13 cellular contexts compared by ENCODE assay signal in genomic region chr1:209692296-209692695, GRCh38. TPM values are rescaled to one million over a fixed set of nuclear protein-coding genes. Genes with fewer than 3 reads are reported as not detected.
DNase-seq lines count a peak whose midpoint lies in the region; ATAC-seq, FAIRE-seq and TF ChIP-seq lines count a peak whose summit lies in the region.
"Had no signal": no experiment of that assay in that cellular context is flagged by ENCODE, and none has a peak within 500 bp of the region (broad histone marks: within the 10 kb centered on the region; RNA-seq: fewer than 3 reads in every experiment).

No MANE protein-coding gene starts in this region.

- H3K4me2 ChIP-seq in BLaER1 (peak overlapping the region; percentile 81), keratinocyte (ENCODE audit: control insufficient read depth, extremely low read depth, insufficient read depth, low read depth, low read length) (peak overlapping the region; percentile 58)

- no peaks in the 10 kb centered on the region for H3K9me1 ChIP-seq in keratinocyte (ENCODE audit: control insufficient read depth, extremely low read depth, insufficient read depth, low read length)

- no peak for TF ChIP-seq CTCF in keratinocyte (optimal IDR thresholded peaks at IDR 0.05 in 1 of 3, IDR thresholded peaks at IDR 0.05 in 1 of 3, conservative IDR thresholded peaks at IDR 0.05 in 1 of 3; ENCODE audit: extremely low read depth in 1 of 3, insufficient read depth in 2 of 3, low read length in 3 of 3)

- no peaks in the 10 kb centered on the region for H3K79me2 ChIP-seq in keratinocyte (ENCODE audit: control insufficient read depth, insufficient read depth, low read length)

- H3K27me3 ChIP-seq in BLaER1 (no peaks in the 10 kb centered on the region), keratinocyte (ENCODE audit: control insufficient read depth, extremely low read depth, insufficient read depth, low read length) (no peaks in the 10 kb centered on the region)
- H3K27me3 ChIP-seq: ovary, testis had no signal

- ATAC-seq in HG03108 (IDR thresholded peaks at IDR 0.05; ENCODE audit: unreplicated experiment), result no peak
- ATAC-seq in GM21447 (IDR thresholded peaks at IDR 0.05; ENCODE audit: unreplicated experiment), result no peak
- no peak for ATAC-seq in GM21619 (IDR thresholded peaks at IDR 0.05; ENCODE audit: unreplicated experiment)

- no peak overlapping the region for H3K9ac ChIP-seq in BLaER1
- H3K9ac ChIP-seq in SK-N-MC (ENCODE audit: insufficient read length), result no peak overlapping the region
- peak overlapping the region; percentile 48 for H3K9ac ChIP-seq in keratinocyte (ENCODE audit: control insufficient read depth, extremely low read depth, insufficient read depth, low read length)

- peak overlapping the region; percentile 68; the same call in 1 of the 2 replicates for H3K27ac ChIP-seq in BLaER1
- peak overlapping the region; percentile 29; the same call in 1 of the 2 replicates for H3K27ac ChIP-seq in SK-N-MC
- peak overlapping the region; percentile 53 for H3K27ac ChIP-seq in keratinocyte (ENCODE audit: control insufficient read depth, insufficient read depth, low read length)
- H3K27ac ChIP-seq: ovary, testis had no signal

- H3K9me3 Mint-ChIP-seq in activated CD4-positive, alpha-beta T cell treated with anti-CD3 and anti-CD28 coated beads, Interleukin-2, amount 10 ng/mL, durations not matched to agents 24 days and 14 days, result no peaks in the 10 kb centered on the region
- H3K9me3 Mint-ChIP-seq: CD4-positive, CD25-positive, alpha-beta regulatory T cell; central memory CD8-positive, alpha-beta T cell; naive thymus-derived CD4-positive, alpha-beta T cell had no signal

- no peaks in the 10 kb centered on the region for H3K27me3 Mint-ChIP-seq in activated CD4-positive, alpha-beta T cell treated with anti-CD3 and anti-CD28 coated beads, Interleukin-2, amount 10 ng/mL, durations not matched to agents 24 days and 14 days
- H3K27me3 Mint-ChIP-seq: central memory CD8-positive, alpha-beta T cell; naive thymus-derived CD4-positive, alpha-beta T cell had no signal

- H3K4me3 ChIP-seq in BLaER1, result no peak overlapping the region
- no peak overlapping the region for H3K4me3 ChIP-seq in SK-N-MC
- H3K4me3 ChIP-seq in keratinocyte (ENCODE audit: control insufficient read depth in 2 of 3, extremely low read depth in 1 of 3, insufficient read depth in 2 of 3, low read depth in 1 of 3, low read length in 3 of 3), result no peak overlapping the region
- H3K4me3 ChIP-seq: ovary, testis had no signal

- DNase-seq in activated CD4-positive, alpha-beta T cell treated with anti-CD3 and anti-CD28 coated beads, Interleukin-2, amount 10 ng/mL, durations not matched to agents 24 days and 14 days, result no peak
- DNase-seq in activated CD4-positive, alpha-beta T cell treated with anti-CD3 and anti-CD28 coated beads for 4 hours, result no peak
- DNase-seq in SK-N-MC (ENCODE audit: low read depth, low spot score) (no peak), keratinocyte (ENCODE audit: low read depth, low spot score) (no peak)

- peaks cover 64% of the 10 kb centered on the region for H3K4me1 Mint-ChIP-seq in activated CD4-positive, alpha-beta T cell treated with anti-CD3 and anti-CD28 coated beads, Interleukin-2, amount 10 ng/mL, durations not matched to agents 24 days and 14 days

- H3K9me3 ChIP-seq in BLaER1 (no peaks in the 10 kb centered on the region), SK-N-MC (ENCODE audit: low read depth, low read length) (no peaks in the 10 kb centered on the region), keratinocyte (ENCODE audit: control insufficient read depth, low read depth, low read length) (no peaks in the 10 kb centered on the region)
- H3K9me3 ChIP-seq: ovary, testis had no signal

- H3K4me1 ChIP-seq in BLaER1 (peaks cover 49% of the 10 kb centered on the region), keratinocyte (ENCODE audit: control insufficient read depth, extremely low read depth, insufficient read depth, low read length) (peaks cover 38% of the 10 kb centered on the region)

- intact Hi-C loops in activated CD4-positive, alpha-beta T cell treated with anti-CD3 and anti-CD28 coated beads, Interleukin-2, amount 10 ng/mL, durations not matched to agents 24 days and 14 days (cut with micrococcal nuclease), result loop anchor here (2.0 kb wide), 3 partner anchors 41 to 115 kb away; no protein-coding TSS in a partner anchor

- H4K20me1 ChIP-seq in BLaER1, result no peaks in the 10 kb centered on the region
- no peaks in the 10 kb centered on the region for H4K20me1 ChIP-seq in keratinocyte (ENCODE audit: control insufficient read depth, extremely low read depth, insufficient read depth, low read length)

- peak overlapping the region; percentile 9 for H2AFZ ChIP-seq in keratinocyte (ENCODE audit: control insufficient read depth, low read length)

- H3K36me3 ChIP-seq in BLaER1 (no peaks in the 10 kb centered on the region), SK-N-MC (ENCODE audit: insufficient read depth, low read length) (no peaks in the 10 kb centered on the region), keratinocyte (ENCODE audit: control insufficient read depth in 2 of 2, extremely low read depth in 1 of 2, insufficient read depth in 2 of 2, low read length in 2 of 2) (no peaks in the 10 kb centered on the region)
- H3K36me3 ChIP-seq: ovary had no signal

- no peak overlapping the region for H3K4me3 Mint-ChIP-seq in activated CD4-positive, alpha-beta T cell treated with anti-CD3 and anti-CD28 coated beads, Interleukin-2, amount 10 ng/mL, durations not matched to agents 24 days and 14 days
- H3K4me3 Mint-ChIP-seq: CD4-positive, CD25-positive, alpha-beta regulatory T cell; central memory CD8-positive, alpha-beta T cell; naive thymus-derived CD4-positive, alpha-beta T cell had no signal

- H3K36me3 Mint-ChIP-seq in activated CD4-positive, alpha-beta T cell treated with anti-CD3 and anti-CD28 coated beads, Interleukin-2, amount 10 ng/mL, durations not matched to agents 24 days and 14 days (ENCODE audit: low read depth), result peaks cover 21% of the 10 kb centered on the region
- H3K36me3 Mint-ChIP-seq: CD4-positive, CD25-positive, alpha-beta regulatory T cell had no signal

- peak overlapping the region; percentile 70 for H3K27ac Mint-ChIP-seq in activated CD4-positive, alpha-beta T cell treated with anti-CD3 and anti-CD28 coated beads, Interleukin-2, amount 10 ng/mL, durations not matched to agents 24 days and 14 days

- dilution Hi-C loops in keratinocyte (cut with MboI; ENCODE audit: extremely low pct_ligation_motif_present, low sequenced_read_pairs), result no loop called here

- FAIRE-seq in keratinocyte (lab: Jason Lieb, UNC), result peak; percentile 20

RNA-seq across cellular contexts. Expression of gene HSD11B1, which starts 12.3 kb away (rescaled TPM):
- 15.1 TPM in 2 replicates for total RNA-seq in activated CD4-positive, alpha-beta T cell treated with anti-CD3 and anti-CD28 coated beads, Interleukin-2, amount 10 ng/mL, durations not matched to agents 24 days and 14 days
- polyA plus RNA-seq in keratinocyte, result 2.7 to 7.4 TPM (median 3.4 TPM) in 3 replicates
- 1.0 TPM for polyA plus RNA-seq in keratinocyte (2011; ENCODE audit: low read depth)
- 1.3 and 1.9 TPM in 2 replicates for polyA plus RNA-seq in keratinocyte (2011; cell fraction: cytosol; rRNA removed)
- polyA plus RNA-seq in keratinocyte (2011; cell fraction: nucleus; rRNA removed), result 3.9 and 4.0 TPM in 2 replicates
- polyA plus RNA-seq in keratinocyte (2012; ENCODE audit: low replicate concordance), result 1.4 and 5.4 TPM in 2 replicates
- polyA minus RNA-seq in keratinocyte, result 0.22 to 1.7 TPM in 2 of 3 replicates, not detected in the other
- polyA minus RNA-seq in keratinocyte (2011; cell fraction: cytosol; rRNA and poly(A)+ RNA removed), result not detected
- 0.84 and 3.9 TPM in 2 replicates for polyA minus RNA-seq in keratinocyte (2011; cell fraction: nucleus; rRNA and poly(A)+ RNA removed)

RNA-seq across cellular contexts. Expression of gene G0S2, which starts 17.1 kb away (rescaled TPM):
- 449 and 477 TPM in 2 replicates for total RNA-seq in activated CD4-positive, alpha-beta T cell treated with anti-CD3 and anti-CD28 coated beads, Interleukin-2, amount 10 ng/mL, durations not matched to agents 24 days and 14 days
- 31.1 to 60.5 TPM (median 46.2 TPM) in 3 replicates for polyA plus RNA-seq in keratinocyte
- polyA plus RNA-seq in keratinocyte (2011; ENCODE audit: low read depth), result 2.0 TPM
- polyA plus RNA-seq in keratinocyte (2011; cell fraction: cytosol; rRNA removed), result 45.2 and 67.2 TPM in 2 replicates
- polyA plus RNA-seq in keratinocyte (2011; cell fraction: nucleus; rRNA removed), result 31.3 and 33.3 TPM in 2 replicates
- polyA plus RNA-seq in keratinocyte (2012; ENCODE audit: low replicate concordance), result 3.9 and 107 TPM in 2 replicates
- polyA minus RNA-seq in keratinocyte, result 10.4 to 24.7 TPM (median 10.7 TPM) in 3 replicates
- 65.2 TPM for polyA minus RNA-seq in keratinocyte (2011; cell fraction: cytosol; rRNA and poly(A)+ RNA removed)
- polyA minus RNA-seq in keratinocyte (2011; cell fraction: nucleus; rRNA and poly(A)+ RNA removed), result 10.7 and 14.3 TPM in 2 replicates
- total RNA-seq: CD4-positive, CD25-positive, alpha-beta regulatory T cell had no signal

RNA-seq across cellular contexts. Expression of gene LAMB3, which starts 40.1 kb away (rescaled TPM):
- 20.3 and 21.0 TPM in 2 replicates for total RNA-seq in activated CD4-positive, alpha-beta T cell treated with anti-CD3 and anti-CD28 coated beads, Interleukin-2, amount 10 ng/mL, durations not matched to agents 24 days and 14 days
- polyA plus RNA-seq in keratinocyte, result 659 to 1,206 TPM (median 953 TPM) in 3 replicates
- 649 TPM for polyA plus RNA-seq in keratinocyte (2011; ENCODE audit: low read depth)
- polyA plus RNA-seq in keratinocyte (2011; cell fraction: cytosol; rRNA removed), result 240 and 422 TPM in 2 replicates
- polyA plus RNA-seq in keratinocyte (2011; cell fraction: nucleus; rRNA removed), result 2,965 and 3,376 TPM in 2 replicates
- polyA plus RNA-seq in keratinocyte (2012; ENCODE audit: low replicate concordance), result 638 and 1,913 TPM in 2 replicates
- polyA minus RNA-seq in keratinocyte, result 1,171 to 2,790 TPM (median 1,215 TPM) in 3 replicates
- 1,139 TPM for polyA minus RNA-seq in keratinocyte (2011; cell fraction: cytosol; rRNA and poly(A)+ RNA removed)
- 3,983 and 4,160 TPM in 2 replicates for polyA minus RNA-seq in keratinocyte (2011; cell fraction: nucleus; rRNA and poly(A)+ RNA removed)
